2 cellular contexts compared by ENCODE assay signal in genomic region chr5:5145651-5146529, GRCh38.
TF ChIP-seq lines count a peak whose summit lies in the region.

No MANE protein-coding gene starts in this region.

TF ChIP-seq in HCT116, 20 proteins besides CTCF, POLR2A, EP300 and RAD21:
- TF ChIP-seq, protein P1, sequence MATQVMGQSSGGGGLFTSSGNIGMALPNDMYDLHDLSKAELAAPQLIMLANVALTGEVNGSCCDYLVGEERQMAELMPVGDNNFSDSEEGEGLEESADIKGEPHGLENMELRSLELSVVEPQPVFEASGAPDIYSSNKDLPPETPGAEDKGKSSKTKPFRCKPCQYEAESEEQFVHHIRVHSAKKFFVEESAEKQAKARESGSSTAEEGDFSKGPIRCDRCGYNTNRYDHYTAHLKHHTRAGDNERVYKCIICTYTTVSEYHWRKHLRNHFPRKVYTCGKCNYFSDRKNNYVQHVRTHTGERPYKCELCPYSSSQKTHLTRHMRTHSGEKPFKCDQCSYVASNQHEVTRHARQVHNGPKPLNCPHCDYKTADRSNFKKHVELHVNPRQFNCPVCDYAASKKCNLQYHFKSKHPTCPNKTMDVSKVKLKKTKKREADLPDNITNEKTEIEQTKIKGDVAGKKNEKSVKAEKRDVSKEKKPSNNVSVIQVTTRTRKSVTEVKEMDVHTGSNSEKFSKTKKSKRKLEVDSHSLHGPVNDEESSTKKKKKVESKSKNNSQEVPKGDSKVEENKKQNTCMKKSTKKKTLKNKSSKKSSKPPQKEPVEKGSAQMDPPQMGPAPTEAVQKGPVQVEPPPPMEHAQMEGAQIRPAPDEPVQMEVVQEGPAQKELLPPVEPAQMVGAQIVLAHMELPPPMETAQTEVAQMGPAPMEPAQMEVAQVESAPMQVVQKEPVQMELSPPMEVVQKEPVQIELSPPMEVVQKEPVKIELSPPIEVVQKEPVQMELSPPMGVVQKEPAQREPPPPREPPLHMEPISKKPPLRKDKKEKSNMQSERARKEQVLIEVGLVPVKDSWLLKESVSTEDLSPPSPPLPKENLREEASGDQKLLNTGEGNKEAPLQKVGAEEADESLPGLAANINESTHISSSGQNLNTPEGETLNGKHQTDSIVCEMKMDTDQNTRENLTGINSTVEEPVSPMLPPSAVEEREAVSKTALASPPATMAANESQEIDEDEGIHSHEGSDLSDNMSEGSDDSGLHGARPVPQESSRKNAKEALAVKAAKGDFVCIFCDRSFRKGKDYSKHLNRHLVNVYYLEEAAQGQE (IDR thresholded peaks at IDR 0.05; ENCODE audit: low read depth) = no peak
- TF ChIP-seq FOSL1 (IDR thresholded peaks at IDR 0.05; ENCODE audit: low read depth) (peak; percentile 82), TCF7L2 (IDR thresholded peaks at IDR 0.05; ENCODE audit: borderline replicate concordance, extremely low read depth, insufficient read depth, insufficient read length) (no peak), EZH2phosphoT487 (IDR thresholded peaks at IDR 0.05; ENCODE audit: borderline replicate concordance) (no peak), CBX3 (IDR thresholded peaks at IDR 0.05; ENCODE audit: low read depth) (peak; percentile 76; the same call in 1 of the 2 replicates), POLR2AphosphoS5 (IDR thresholded peaks at IDR 0.05; ENCODE audit: low read depth, low read length) (peak; percentile 47), JUND (IDR thresholded peaks at IDR 0.05) (peak; percentile 78), EGR1 (IDR thresholded peaks at IDR 0.05; ENCODE audit: low read depth) (no peak; the same call in 1 of the 2 replicates), SP1 (IDR thresholded peaks at IDR 0.05; ENCODE audit: low read depth) (peak; percentile 75), ZNF274 (IDR thresholded peaks at IDR 0.05; ENCODE audit: low read depth, low read length) (no peak), ZFX (IDR thresholded peaks at IDR 0.05) (no peak), YY1 (IDR thresholded peaks at IDR 0.05; ENCODE audit: extremely low read depth, insufficient replicate concordance, low read depth, low read length) (no peak), SRF (IDR thresholded peaks at IDR 0.05; ENCODE audit: low read depth) (no peak), CEBPB (IDR thresholded peaks at IDR 0.05; ENCODE audit: low read depth) (peak; percentile 73), ELF1 (IDR thresholded peaks at IDR 0.05; ENCODE audit: borderline replicate concordance, low read depth) (peak; percentile 63), ZBTB33 (IDR thresholded peaks at IDR 0.05; ENCODE audit: extremely low read depth, insufficient replicate concordance, low read length) (no peak), EZH2 (IDR thresholded peaks at IDR 0.05) (no peak), SIN3A (IDR thresholded peaks at IDR 0.05; ENCODE audit: low read depth) (peak; percentile 75; the same call in 1 of the 2 replicates), ATF3 (IDR thresholded peaks at IDR 0.05) (0 out of 2 replicates have a peak, but pooled peaks have one; percentile 45)
- TF ChIP-seq, protein P2, sequence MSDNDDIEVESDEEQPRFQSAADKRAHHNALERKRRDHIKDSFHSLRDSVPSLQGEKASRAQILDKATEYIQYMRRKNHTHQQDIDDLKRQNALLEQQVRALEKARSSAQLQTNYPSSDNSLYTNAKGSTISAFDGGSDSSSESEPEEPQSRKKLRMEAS (IDR thresholded peaks at IDR 0.05) = peak; percentile 87

TF ChIP-seq in H1, 55 proteins besides CTCF, POLR2A, EP300 and RAD21:
- TF ChIP-seq KDM5A (IDR thresholded peaks at IDR 0.05; ENCODE audit: low read length) (no peak), TBP (IDR thresholded peaks at IDR 0.05; ENCODE audit: low read depth, low read length) (no peak), CBX8 (IDR thresholded peaks at IDR 0.05; ENCODE audit: borderline replicate concordance, low read depth, low read length) (no peak), TCF12 (IDR thresholded peaks at IDR 0.05; ENCODE audit: low read depth, low read length) (no peak), NRF1 (IDR thresholded peaks at IDR 0.05; ENCODE audit: low read depth, low read length) (no peak), POU5F1 (IDR thresholded peaks at IDR 0.05; ENCODE audit: low read depth, low read length) (no peak), JUN (IDR thresholded peaks at IDR 0.05; ENCODE audit: low read depth, low read length) (no peak), RXRA (IDR thresholded peaks at IDR 0.05; ENCODE audit: insufficient read depth, low read depth, low read length) (no peak), SUZ12 (IDR thresholded peaks at IDR 0.05; ENCODE audit: low read length) (no peak), BRCA1 (IDR thresholded peaks at IDR 0.05; ENCODE audit: low read depth, low read length) (no peak), SIRT6 (IDR thresholded peaks at IDR 0.05; ENCODE audit: low read length) (no peak), POLR2AphosphoS5 (IDR thresholded peaks at IDR 0.05; ENCODE audit: low read depth, low read length) (no peak), TEAD4 (IDR thresholded peaks at IDR 0.05; ENCODE audit: low read depth, low read length) (no peak), YY1 (IDR thresholded peaks at IDR 0.05; ENCODE audit: low read depth, low read length) (no peak), JUND (IDR thresholded peaks at IDR 0.05; ENCODE audit: low read length) (no peak), CREB1 (IDR thresholded peaks at IDR 0.05) (no peak)
- TF ChIP-seq, protein P3, sequence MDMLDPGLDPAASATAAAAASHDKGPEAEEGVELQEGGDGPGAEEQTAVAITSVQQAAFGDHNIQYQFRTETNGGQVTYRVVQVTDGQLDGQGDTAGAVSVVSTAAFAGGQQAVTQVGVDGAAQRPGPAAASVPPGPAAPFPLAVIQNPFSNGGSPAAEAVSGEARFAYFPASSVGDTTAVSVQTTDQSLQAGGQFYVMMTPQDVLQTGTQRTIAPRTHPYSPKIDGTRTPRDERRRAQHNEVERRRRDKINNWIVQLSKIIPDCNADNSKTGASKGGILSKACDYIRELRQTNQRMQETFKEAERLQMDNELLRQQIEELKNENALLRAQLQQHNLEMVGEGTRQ (IDR thresholded peaks at IDR 0.05; ENCODE audit: low read length) = no peak
